In the genomic region with DNA sequence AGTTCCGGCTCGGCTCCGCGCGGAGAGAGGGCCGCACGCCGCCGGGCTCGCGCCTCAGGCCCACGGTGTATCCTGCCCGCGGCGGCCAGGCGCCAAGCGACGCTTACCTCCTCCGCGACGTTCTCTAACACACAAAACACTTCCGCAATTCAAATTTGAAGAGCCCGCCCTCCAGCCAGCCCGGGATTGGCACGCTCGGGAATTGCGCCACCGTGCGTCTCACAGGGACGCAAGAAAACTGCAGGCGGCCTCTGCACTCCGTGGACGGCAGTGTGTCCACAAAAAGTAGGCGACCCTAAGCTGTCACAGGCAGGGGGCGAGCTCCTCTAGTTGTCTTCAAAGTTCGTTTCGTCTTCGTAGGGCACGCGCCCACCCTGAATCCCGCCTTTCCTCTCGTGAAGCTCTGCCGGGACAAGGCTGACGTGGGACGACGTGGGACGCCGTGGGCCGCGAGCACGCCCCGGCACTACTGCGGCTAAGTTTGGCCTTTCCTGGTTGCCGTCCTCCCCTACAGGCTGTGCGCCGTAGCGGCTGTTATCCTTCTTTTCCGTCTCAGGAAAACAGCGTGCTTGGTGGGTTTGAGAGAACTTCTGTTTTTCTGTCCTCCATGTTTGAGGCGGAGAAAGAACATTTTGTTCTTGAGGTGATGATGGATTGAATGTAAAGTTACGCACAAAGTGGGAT, we compare ENCODE assay signal across 1 cellular context.
TF ChIP-seq lines count a peak whose summit lies in the region.

A gene (minus strand): TSS at position 133 of the 684 bp plus-strand sequence. CDS start 5,916 bp downstream, outside the sequence.

TF ChIP-seq in HEK293, 187 proteins besides CTCF, POLR2A, EP300 and RAD21 (continued from another document and continues in another):
- TF ChIP-seq, protein P1, sequence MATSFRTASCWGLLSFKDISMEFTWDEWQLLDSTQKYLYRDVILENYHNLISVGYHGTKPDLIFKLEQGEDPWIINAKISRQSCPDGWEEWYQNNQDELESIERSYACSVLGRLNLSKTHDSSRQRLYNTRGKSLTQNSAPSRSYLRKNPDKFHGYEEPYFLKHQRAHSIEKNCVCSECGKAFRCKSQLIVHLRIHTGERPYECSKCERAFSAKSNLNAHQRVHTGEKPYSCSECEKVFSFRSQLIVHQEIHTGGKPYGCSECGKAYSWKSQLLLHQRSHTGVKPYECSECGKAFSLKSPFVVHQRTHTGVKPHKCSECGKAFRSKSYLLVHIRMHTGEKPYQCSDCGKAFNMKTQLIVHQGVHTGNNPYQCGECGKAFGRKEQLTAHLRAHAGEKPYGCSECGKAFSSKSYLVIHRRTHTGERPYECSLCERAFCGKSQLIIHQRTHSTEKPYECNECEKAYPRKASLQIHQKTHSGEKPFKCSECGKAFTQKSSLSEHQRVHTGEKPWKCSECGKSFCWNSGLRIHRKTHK (tag by site-specific recombination; IDR thresholded peaks at IDR 0.05), result no peak
- TF ChIP-seq, protein P2, sequence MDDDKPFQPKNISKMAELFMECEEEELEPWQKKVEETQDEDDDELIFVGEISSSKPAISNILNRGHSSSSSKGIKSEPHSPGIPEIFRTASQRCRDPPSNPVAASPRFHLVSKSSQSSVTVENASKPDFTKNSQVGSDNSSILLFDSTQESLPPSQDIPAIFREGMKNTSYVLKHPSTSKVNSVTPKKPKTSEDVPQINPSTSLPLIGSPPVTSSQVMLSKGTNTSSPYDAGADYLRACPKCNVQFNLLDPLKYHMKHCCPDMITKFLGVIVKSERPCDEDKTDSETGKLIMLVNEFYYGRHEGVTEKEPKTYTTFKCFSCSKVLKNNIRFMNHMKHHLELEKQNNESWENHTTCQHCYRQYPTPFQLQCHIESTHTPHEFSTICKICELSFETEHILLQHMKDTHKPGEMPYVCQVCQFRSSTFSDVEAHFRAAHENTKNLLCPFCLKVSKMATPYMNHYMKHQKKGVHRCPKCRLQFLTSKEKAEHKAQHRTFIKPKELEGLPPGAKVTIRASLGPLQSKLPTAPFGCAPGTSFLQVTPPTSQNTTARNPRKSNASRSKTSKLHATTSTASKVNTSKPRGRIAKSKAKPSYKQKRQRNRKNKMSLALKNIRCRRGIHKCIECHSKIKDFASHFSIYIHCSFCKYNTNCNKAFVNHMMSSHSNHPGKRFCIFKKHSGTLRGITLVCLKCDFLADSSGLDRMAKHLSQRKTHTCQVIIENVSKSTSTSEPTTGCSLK (tag by site-specific recombination; IDR thresholded peaks at IDR 0.05), result no peak
- TF ChIP-seq, protein P3, sequence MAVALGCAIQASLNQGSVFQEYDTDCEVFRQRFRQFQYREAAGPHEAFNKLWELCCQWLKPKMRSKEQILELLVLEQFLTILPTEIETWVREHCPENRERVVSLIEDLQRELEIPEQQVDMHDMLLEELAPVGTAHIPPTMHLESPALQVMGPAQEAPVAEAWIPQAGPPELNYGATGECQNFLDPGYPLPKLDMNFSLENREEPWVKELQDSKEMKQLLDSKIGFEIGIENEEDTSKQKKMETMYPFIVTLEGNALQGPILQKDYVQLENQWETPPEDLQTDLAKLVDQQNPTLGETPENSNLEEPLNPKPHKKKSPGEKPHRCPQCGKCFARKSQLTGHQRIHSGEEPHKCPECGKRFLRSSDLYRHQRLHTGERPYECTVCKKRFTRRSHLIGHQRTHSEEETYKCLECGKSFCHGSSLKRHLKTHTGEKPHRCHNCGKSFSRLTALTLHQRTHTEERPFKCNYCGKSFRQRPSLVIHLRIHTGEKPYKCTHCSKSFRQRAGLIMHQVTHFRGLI (tag by site-specific recombination; IDR thresholded peaks at IDR 0.05), result no peak
- TF ChIP-seq ZNF292 (tag by site-specific recombination; IDR thresholded peaks at IDR 0.05; ENCODE audit: borderline replicate concordance, low read depth), result no peak
- TF ChIP-seq ZNF112 (tag by site-specific recombination; IDR thresholded peaks at IDR 0.05), result no peak
- peak; percentile 51 for TF ChIP-seq ZNF654 (tag by site-specific recombination; IDR thresholded peaks at IDR 0.05; ENCODE audit: low read depth)
- TF ChIP-seq, protein P4, sequence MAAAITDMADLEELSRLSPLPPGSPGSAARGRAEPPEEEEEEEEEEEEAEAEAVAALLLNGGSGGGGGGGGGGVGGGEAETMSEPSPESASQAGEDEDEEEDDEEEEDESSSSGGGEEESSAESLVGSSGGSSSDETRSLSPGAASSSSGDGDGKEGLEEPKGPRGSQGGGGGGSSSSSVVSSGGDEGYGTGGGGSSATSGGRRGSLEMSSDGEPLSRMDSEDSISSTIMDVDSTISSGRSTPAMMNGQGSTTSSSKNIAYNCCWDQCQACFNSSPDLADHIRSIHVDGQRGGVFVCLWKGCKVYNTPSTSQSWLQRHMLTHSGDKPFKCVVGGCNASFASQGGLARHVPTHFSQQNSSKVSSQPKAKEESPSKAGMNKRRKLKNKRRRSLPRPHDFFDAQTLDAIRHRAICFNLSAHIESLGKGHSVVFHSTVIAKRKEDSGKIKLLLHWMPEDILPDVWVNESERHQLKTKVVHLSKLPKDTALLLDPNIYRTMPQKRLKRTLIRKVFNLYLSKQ (tag by site-specific recombination; IDR thresholded peaks at IDR 0.05; ENCODE audit: borderline replicate concordance), result no peak
- TF ChIP-seq ZNF837 (tag by site-specific recombination; IDR thresholded peaks at IDR 0.05), result no peak
- no peak for TF ChIP-seq ZNF394 (tag by site-specific recombination; IDR thresholded peaks at IDR 0.05; ENCODE audit: borderline replicate concordance)
- peak; percentile 37; the same call in 1 of the 2 replicates for TF ChIP-seq ZNF600 (tag by site-specific recombination; IDR thresholded peaks at IDR 0.05)
- TF ChIP-seq, protein P5, sequence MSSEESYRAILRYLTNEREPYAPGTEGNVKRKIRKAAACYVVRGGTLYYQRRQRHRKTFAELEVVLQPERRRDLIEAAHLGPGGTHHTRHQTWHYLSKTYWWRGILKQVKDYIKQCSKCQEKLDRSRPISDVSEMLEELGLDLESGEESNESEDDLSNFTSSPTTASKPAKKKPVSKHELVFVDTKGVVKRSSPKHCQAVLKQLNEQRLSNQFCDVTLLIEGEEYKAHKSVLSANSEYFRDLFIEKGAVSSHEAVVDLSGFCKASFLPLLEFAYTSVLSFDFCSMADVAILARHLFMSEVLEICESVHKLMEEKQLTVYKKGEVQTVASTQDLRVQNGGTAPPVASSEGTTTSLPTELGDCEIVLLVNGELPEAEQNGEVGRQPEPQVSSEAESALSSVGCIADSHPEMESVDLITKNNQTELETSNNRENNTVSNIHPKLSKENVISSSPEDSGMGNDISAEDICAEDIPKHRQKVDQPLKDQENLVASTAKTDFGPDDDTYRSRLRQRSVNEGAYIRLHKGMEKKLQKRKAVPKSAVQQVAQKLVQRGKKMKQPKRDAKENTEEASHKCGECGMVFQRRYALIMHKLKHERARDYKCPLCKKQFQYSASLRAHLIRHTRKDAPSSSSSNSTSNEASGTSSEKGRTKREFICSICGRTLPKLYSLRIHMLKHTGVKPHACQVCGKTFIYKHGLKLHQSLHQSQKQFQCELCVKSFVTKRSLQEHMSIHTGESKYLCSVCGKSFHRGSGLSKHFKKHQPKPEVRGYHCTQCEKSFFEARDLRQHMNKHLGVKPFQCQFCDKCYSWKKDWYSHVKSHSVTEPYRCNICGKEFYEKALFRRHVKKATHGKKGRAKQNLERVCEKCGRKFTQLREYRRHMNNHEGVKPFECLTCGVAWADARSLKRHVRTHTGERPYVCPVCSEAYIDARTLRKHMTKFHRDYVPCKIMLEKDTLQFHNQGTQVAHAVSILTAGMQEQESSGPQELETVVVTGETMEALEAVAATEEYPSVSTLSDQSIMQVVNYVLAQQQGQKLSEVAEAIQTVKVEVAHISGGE (tag by site-specific recombination; conservative IDR thresholded peaks at IDR 0.05; ENCODE audit: low read depth), result peak; percentile 42
- TF ChIP-seq ZNF596 (tag by site-specific recombination; IDR thresholded peaks at IDR 0.05), result no peak
- no peak for TF ChIP-seq KLF10 (tag by site-specific recombination; IDR thresholded peaks at IDR 0.05)
- TF ChIP-seq ZNF830 (tag by site-specific recombination; IDR thresholded peaks at IDR 0.05; ENCODE audit: low read depth), result no peak
- no peak for TF ChIP-seq ZNF350 (tag by site-specific recombination; IDR thresholded peaks at IDR 0.05)
- no peak for TF ChIP-seq ZNF571 (tag by site-specific recombination; IDR thresholded peaks at IDR 0.05)
- TF ChIP-seq ZNF791 (tag by site-specific recombination; IDR thresholded peaks at IDR 0.05), result no peak
- no peak for TF ChIP-seq KLF16 (tag by site-specific recombination; IDR thresholded peaks at IDR 0.05)
- TF ChIP-seq, protein P6, sequence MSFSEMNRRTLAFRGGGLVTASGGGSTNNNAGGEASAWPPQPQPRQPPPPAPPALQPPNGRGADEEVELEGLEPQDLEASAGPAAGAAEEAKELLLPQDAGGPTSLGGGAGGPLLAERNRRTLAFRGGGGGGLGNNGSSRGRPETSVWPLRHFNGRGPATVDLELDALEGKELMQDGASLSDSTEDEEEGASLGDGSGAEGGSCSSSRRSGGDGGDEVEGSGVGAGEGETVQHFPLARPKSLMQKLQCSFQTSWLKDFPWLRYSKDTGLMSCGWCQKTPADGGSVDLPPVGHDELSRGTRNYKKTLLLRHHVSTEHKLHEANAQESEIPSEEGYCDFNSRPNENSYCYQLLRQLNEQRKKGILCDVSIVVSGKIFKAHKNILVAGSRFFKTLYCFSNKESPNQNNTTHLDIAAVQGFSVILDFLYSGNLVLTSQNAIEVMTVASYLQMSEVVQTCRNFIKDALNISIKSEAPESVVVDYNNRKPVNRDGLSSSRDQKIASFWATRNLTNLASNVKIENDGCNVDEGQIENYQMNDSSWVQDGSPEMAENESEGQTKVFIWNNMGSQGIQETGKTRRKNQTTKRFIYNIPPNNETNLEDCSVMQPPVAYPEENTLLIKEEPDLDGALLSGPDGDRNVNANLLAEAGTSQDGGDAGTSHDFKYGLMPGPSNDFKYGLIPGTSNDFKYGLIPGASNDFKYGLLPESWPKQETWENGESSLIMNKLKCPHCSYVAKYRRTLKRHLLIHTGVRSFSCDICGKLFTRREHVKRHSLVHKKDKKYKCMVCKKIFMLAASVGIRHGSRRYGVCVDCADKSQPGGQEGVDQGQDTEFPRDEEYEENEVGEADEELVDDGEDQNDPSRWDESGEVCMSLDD (tag by site-specific recombination; IDR thresholded peaks at IDR 0.05), result no peak
- TF ChIP-seq, protein P7, sequence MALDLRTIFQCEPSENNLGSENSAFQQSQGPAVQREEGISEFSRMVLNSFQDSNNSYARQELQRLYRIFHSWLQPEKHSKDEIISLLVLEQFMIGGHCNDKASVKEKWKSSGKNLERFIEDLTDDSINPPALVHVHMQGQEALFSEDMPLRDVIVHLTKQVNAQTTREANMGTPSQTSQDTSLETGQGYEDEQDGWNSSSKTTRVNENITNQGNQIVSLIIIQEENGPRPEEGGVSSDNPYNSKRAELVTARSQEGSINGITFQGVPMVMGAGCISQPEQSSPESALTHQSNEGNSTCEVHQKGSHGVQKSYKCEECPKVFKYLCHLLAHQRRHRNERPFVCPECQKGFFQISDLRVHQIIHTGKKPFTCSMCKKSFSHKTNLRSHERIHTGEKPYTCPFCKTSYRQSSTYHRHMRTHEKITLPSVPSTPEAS (tag by site-specific recombination; IDR thresholded peaks at IDR 0.05), result no peak
- no peak for TF ChIP-seq HOXA7 (CRISPR knock-in tag; IDR thresholded peaks at IDR 0.05; ENCODE audit: borderline replicate concordance)
- TF ChIP-seq ZNF366 (tag by site-specific recombination; conservative IDR thresholded peaks at IDR 0.05), result no peak
- TF ChIP-seq ZBTB21 (tag by site-specific recombination; IDR thresholded peaks at IDR 0.05), result 0 out of 2 replicates have a peak, but pooled peaks have one; percentile 19
- TF ChIP-seq SCRT1 (tag by site-specific recombination; IDR thresholded peaks at IDR 0.05; ENCODE audit: borderline replicate concordance), result no peak
- TF ChIP-seq, protein P8, sequence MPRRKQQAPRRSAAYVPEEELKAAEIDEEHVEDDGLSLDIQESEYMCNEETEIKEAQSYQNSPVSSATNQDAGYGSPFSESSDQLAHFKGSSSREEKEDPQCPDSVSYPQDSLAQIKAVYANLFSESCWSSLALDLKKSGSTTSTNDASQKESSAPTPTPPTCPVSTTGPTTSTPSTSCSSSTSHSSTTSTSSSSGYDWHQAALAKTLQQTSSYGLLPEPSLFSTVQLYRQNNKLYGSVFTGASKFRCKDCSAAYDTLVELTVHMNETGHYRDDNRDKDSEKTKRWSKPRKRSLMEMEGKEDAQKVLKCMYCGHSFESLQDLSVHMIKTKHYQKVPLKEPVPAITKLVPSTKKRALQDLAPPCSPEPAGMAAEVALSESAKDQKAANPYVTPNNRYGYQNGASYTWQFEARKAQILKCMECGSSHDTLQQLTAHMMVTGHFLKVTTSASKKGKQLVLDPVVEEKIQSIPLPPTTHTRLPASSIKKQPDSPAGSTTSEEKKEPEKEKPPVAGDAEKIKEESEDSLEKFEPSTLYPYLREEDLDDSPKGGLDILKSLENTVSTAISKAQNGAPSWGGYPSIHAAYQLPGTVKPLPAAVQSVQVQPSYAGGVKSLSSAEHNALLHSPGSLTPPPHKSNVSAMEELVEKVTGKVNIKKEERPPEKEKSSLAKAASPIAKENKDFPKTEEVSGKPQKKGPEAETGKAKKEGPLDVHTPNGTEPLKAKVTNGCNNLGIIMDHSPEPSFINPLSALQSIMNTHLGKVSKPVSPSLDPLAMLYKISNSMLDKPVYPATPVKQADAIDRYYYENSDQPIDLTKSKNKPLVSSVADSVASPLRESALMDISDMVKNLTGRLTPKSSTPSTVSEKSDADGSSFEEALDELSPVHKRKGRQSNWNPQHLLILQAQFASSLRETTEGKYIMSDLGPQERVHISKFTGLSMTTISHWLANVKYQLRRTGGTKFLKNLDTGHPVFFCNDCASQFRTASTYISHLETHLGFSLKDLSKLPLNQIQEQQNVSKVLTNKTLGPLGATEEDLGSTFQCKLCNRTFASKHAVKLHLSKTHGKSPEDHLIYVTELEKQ (tag by site-specific recombination; IDR thresholded peaks at IDR 0.05; ENCODE audit: borderline replicate concordance), result peak; percentile 9; the same call in 1 of the 2 replicates
- TF ChIP-seq, protein P9, sequence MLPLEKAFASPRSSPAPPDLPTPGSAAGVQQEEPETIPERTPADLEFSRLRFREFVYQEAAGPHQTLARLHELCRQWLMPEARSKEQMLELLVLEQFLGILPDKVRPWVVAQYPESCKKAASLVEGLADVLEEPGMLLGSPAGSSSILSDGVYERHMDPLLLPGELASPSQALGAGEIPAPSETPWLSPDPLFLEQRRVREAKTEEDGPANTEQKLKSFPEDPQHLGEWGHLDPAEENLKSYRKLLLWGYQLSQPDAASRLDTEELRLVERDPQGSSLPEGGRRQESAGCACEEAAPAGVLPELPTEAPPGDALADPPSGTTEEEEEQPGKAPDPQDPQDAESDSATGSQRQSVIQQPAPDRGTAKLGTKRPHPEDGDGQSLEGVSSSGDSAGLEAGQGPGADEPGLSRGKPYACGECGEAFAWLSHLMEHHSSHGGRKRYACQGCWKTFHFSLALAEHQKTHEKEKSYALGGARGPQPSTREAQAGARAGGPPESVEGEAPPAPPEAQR (tag by site-specific recombination; IDR thresholded peaks at IDR 0.05), result no peak
- TF ChIP-seq MEIS1 (CRISPR knock-in tag; IDR thresholded peaks at IDR 0.05; ENCODE audit: borderline replicate concordance), result no peak
- no peak for TF ChIP-seq ZNF510 (tag by site-specific recombination; IDR thresholded peaks at IDR 0.05; ENCODE audit: insufficient replicate concordance)
- 0 out of 2 replicates have a peak, but pooled peaks have one; percentile 38 for TF ChIP-seq ZNF501 (tag by site-specific recombination; IDR thresholded peaks at IDR 0.05)
- TF ChIP-seq ZNF239 (tag by site-specific recombination; IDR thresholded peaks at IDR 0.05), result no peak
- TF ChIP-seq, protein P10, sequence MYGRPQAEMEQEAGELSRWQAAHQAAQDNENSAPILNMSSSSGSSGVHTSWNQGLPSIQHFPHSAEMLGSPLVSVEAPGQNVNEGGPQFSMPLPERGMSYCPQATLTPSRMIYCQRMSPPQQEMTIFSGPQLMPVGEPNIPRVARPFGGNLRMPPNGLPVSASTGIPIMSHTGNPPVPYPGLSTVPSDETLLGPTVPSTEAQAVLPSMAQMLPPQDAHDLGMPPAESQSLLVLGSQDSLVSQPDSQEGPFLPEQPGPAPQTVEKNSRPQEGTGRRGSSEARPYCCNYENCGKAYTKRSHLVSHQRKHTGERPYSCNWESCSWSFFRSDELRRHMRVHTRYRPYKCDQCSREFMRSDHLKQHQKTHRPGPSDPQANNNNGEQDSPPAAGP (tag by site-specific recombination; IDR thresholded peaks at IDR 0.05), result 0 out of 2 replicates have a peak, but pooled peaks have one; percentile 15
- TF ChIP-seq HOXC10 (CRISPR knock-in tag; IDR thresholded peaks at IDR 0.05), result no peak
